In the genomic region with DNA sequence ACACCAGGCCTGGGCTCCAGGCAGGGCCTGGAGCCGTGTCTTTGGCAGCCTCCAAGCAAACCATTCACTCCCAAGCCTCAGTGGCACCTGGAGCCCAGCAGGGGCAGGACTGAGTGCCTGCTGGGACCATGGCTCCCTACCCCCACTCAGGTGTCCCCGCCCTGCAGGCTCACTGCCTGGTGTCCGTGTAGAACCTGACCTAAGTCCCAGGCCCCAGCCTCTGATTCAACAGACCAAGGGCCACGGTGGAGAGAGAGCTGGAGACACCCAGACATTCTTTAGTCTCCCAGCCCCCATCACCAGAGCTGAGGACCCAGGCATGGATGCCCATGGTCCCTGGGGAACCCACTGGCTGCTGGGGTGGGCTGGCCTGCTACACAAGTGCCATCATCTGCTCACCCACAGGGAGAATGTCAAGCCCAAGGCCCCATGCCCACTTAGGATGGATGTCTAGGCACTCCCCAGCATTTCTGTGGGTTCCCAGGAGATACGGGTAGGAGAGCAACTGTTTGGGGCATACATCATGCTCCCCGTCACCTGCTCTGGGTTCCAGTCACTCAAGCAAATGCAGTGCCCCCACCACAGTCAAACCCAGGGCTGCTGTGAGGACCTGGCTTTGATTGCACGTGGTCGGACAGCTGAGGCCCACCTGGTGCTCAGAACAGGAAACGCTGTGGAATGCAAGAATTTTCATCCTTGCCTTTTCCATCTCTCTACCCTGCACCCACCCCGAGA, we compare ENCODE assay signal across 9 cellular contexts. TPM values are rescaled to one million over a fixed set of nuclear protein-coding genes. Genes with fewer than 3 reads are reported as not detected.
DNase-seq lines count a peak whose midpoint lies in the region; ATAC-seq, FAIRE-seq and TF ChIP-seq lines count a peak whose summit lies in the region.
"Had no signal": no experiment of that assay in that cellular context is flagged by ENCODE, and none has a peak within 500 bp of the region (broad histone marks: within the 10 kb centered on the region; RNA-seq: fewer than 3 reads in every experiment).

No MANE protein-coding gene starts in this region.

- DNase-seq in Caki2 (ENCODE audit: low read depth): peak; percentile 27
- DNase-seq in HTR-8/SVneo (ENCODE audit: insufficient read length, low spot score): peak; percentile 30
- peak; percentile 14 for DNase-seq in astrocyte of the hippocampus (ENCODE audit: low read depth, low spot score)
- no peak for DNase-seq in naive thymus-derived CD8-positive, alpha-beta T cell
- DNase-seq in NCI-H1092 treated with DMSO at 0.1 percent for 48 hours (lab: John Stamatoyannopoulos, UW): no peak
- DNase-seq in type B pancreatic cell (ENCODE audit: extremely low spot score, unreplicated experiment): no peak
- DNase-seq in UCSD-AML1 (lab: John Stamatoyannopoulos, UW; ENCODE audit: unreplicated experiment): no peak
- DNase-seq: NCI-H1105 had no signal

- H3K27me3 Mint-ChIP-seq in naive thymus-derived CD8-positive, alpha-beta T cell: no peaks in the 10 kb centered on the region
- peaks cover 4% of the 10 kb centered on the region for H3K27me3 Mint-ChIP-seq in type B pancreatic cell

- H3K27ac Mint-ChIP-seq in naive thymus-derived CD8-positive, alpha-beta T cell: peak overlapping the region in 8 of 10 donors; percentile 38 to 93 (median 78)
- no peak overlapping the region for H3K27ac Mint-ChIP-seq in type B pancreatic cell

- H3K4me3 Mint-ChIP-seq in naive thymus-derived CD8-positive, alpha-beta T cell: no peak overlapping the region
- no peak overlapping the region for H3K4me3 Mint-ChIP-seq in type B pancreatic cell

- H3K4me1 Mint-ChIP-seq in naive thymus-derived CD8-positive, alpha-beta T cell: peaks cover 17 to 28% (median 22%) of the 10 kb centered on the region in 4 donors
- H3K4me1 Mint-ChIP-seq in type B pancreatic cell (ENCODE audit: unreplicated experiment): peaks cover 10% of the 10 kb centered on the region

- POLR2A ChIA-PET in naive thymus-derived CD8-positive, alpha-beta T cell (lab: Charles Lee): interaction anchor here (0.6 to 2.0 kb wide), 2 partner anchors 22 to 32 kb away, joined by 3 to 5 read pairs; no protein-coding TSS in a partner anchor

- in situ Hi-C loops in Caki2 (cut with HindIII; ENCODE audit: low pct_unique_long_range_greater_than_20kb, low sequenced_read_pairs): no loop called here

- peaks cover 0 to 37% (median 8%) of the 10 kb centered on the region in 3 donors for H3K36me3 Mint-ChIP-seq in naive thymus-derived CD8-positive, alpha-beta T cell
- peaks cover 6% of the 10 kb centered on the region for H3K36me3 Mint-ChIP-seq in type B pancreatic cell

- no peak for TF ChIP-seq CTCF in type B pancreatic cell (conservative IDR thresholded peaks at IDR 0.05)

- H3K9me3 Mint-ChIP-seq in naive thymus-derived CD8-positive, alpha-beta T cell: no peaks in the 10 kb centered on the region
- H3K9me3 Mint-ChIP-seq in type B pancreatic cell: no peaks in the 10 kb centered on the region

- peak; percentile 23 to 27 for ATAC-seq in naive thymus-derived CD8-positive, alpha-beta T cell
- no peak for ATAC-seq in HG03175 (IDR thresholded peaks at IDR 0.05; ENCODE audit: unreplicated experiment)

- peak; percentile 31 for FAIRE-seq in HTR-8/SVneo (lab: Jason Lieb, UNC)

RNA-seq across cellular contexts. Expression of a gene that starts 42.9 kb away (rescaled TPM):
- 33.0 and 41.6 TPM in 2 replicates for total RNA-seq in Caki2 (2014; rRNA removed; shearing (Covaris generic); ENCODE audit: low replicate concordance)
- 10 to 100 TPM; 76.4 to 78.5 TPM for total RNA-seq in naive thymus-derived CD8-positive, alpha-beta T cell
- 10 to 100 TPM; 12.4 to 19.3 (median 15.7) TPM for polyA plus RNA-seq in naive thymus-derived CD8-positive, alpha-beta T cell
- total RNA-seq in type B pancreatic cell (ENCODE audit: low replicate concordance): 50.3 and 123 TPM in 2 replicates

Comparison
In these comparisons a context has a peak if more than half of its experiments do, and no peak if none do; other contexts are left out.
1. DNase-seq: peak in Caki2 (single experiment), HTR-8/SVneo (single experiment) and astrocyte of the hippocampus (single experiment); none in naive thymus-derived CD8-positive, alpha-beta T cell (0 of 10), NCI-H1092 treated with DMSO at 0.1 percent for 48 hours (single experiment), type B pancreatic cell (single experiment) and UCSD-AML1 (single experiment).